Comparison of ENCODE assay signal across 9 cellular contexts in genomic region chr4:153111426-153112070, GRCh38.
"Had no signal": no experiment of that assay in that cellular context is flagged by ENCODE, and none has a peak within 500 bp of the region (broad histone marks: within the 10 kb centered on the region; RNA-seq: fewer than 3 reads in every experiment).

No MANE protein-coding gene starts in this region.

- H3K9me3 Mint-ChIP-seq: activated naive CD4-positive, alpha-beta T cell treated with anti-CD3 and anti-CD28 coated beads, Interleukin-2, amount 10 ng/mL, durations not matched to agents 7 days and 5 days had no signal

- H3K4me3 Mint-ChIP-seq: activated CD4-positive, alpha-beta T cell treated with anti-CD3 and anti-CD28 coated beads for 36 hours; activated naive CD4-positive, alpha-beta T cell treated with anti-CD3 and anti-CD28 coated beads, Interleukin-2, amount 10 ng/mL, durations not matched to agents 7 days and 5 days; T-helper 17 cell had no signal

- H3K27ac Mint-ChIP-seq: activated CD4-positive, alpha-beta T cell treated with anti-CD3 and anti-CD28 coated beads for 36 hours; T-helper 17 cell had no signal

- ATAC-seq: activated CD4-positive, alpha-beta T cell treated with anti-CD3 and anti-CD28 coated beads for 36 hours; gastrocnemius medialis; lower lobe of right lung had no signal

- H3K36me3 Mint-ChIP-seq: activated naive CD4-positive, alpha-beta T cell treated with anti-CD3 and anti-CD28 coated beads, Interleukin-2, amount 10 ng/mL, durations not matched to agents 7 days and 5 days; naive thymus-derived CD4-positive, alpha-beta T cell had no signal

- DNase-seq: dermis blood vessel endothelial cell, gastrocnemius medialis, heart left ventricle, lower lobe of right lung, posterior cingulate gyrus had no signal

- H3K4me1 Mint-ChIP-seq: activated CD4-positive, alpha-beta T cell treated with anti-CD3 and anti-CD28 coated beads for 36 hours; activated naive CD4-positive, alpha-beta T cell treated with anti-CD3 and anti-CD28 coated beads, Interleukin-2, amount 10 ng/mL, durations not matched to agents 7 days and 5 days had no signal
